ENCODE assay signal across 29 cellular contexts in genomic region chr2:239014458-239014857, GRCh38.
DNase-seq lines count a peak whose midpoint lies in the region; ATAC-seq, FAIRE-seq and TF ChIP-seq lines count a peak whose summit lies in the region.
"Had no signal": no experiment of that assay in that cellular context is flagged by ENCODE, and none has a peak within 500 bp of the region (broad histone marks: within the 10 kb centered on the region; RNA-seq: fewer than 3 reads in every experiment).

No MANE protein-coding gene starts in this region.

- DNase-seq in left ventricle myocardium superior (peak; percentile 13), right atrium auricular region (ENCODE audit: low spot score) (no peak), IMR-90 (no peak), kidney (peak; percentile 24), tibial artery (peak; percentile 13 to 25), neural progenitor cell (ENCODE audit: low spot score) (no peak)
- no peak for DNase-seq in stimulated activated CD4-positive, alpha-beta T cell treated with anti-CD3 and anti-CD28 coated beads, Interleukin-4, amount 100 ng/mL, for 24 hours
- DNase-seq: CD8-positive, alpha-beta memory T cell; DMS 273 treated with DMSO at 0.1 percent for 48 hours; DMS79; EL; GDM1; GM23248; H9; Kasumi-1; NCI-H1105; NCI-H146; NCI-H1930; NCI-H2107; NCI-H446; NCI-H524 treated with DMSO at 0.1 percent for 48 hours; NCI-H82; RPMI8226; SHP77 had no signal

- no peaks in the 10 kb centered on the region for H3K9me3 Mint-ChIP-seq in neural progenitor cell
- H3K9me3 Mint-ChIP-seq: CD8-positive, alpha-beta memory T cell; H9 had no signal

- no peak for FAIRE-seq in kidney (lab: Jason Lieb, UNC)
- FAIRE-seq: GM12878, HepG2, K562 had no signal

- H3K27ac ChIP-seq in right atrium auricular region (no peak overlapping the region), IMR-90 (ENCODE audit: insufficient read depth, low read length) (no peak overlapping the region), kidney (ENCODE audit: low read depth in 2 of 2, low read length in 2 of 2) (no peak overlapping the region), tibial artery (no peak overlapping the region), neural progenitor cell (no peak overlapping the region)
- H3K27ac ChIP-seq: GM23248 had no signal

- peaks cover 13% of the 10 kb centered on the region for H3K4me1 Mint-ChIP-seq in neural progenitor cell
- H3K4me1 Mint-ChIP-seq: CD14-positive monocyte; CD8-positive, alpha-beta memory T cell had no signal

- no peak overlapping the region for H2AK5ac ChIP-seq in IMR-90 (ENCODE audit: low read depth, low read length)

- H3K36me3 Mint-ChIP-seq in neural progenitor cell = no peaks in the 10 kb centered on the region
- H3K36me3 Mint-ChIP-seq: CD14-positive monocyte; CD8-positive, alpha-beta memory T cell had no signal

- intact Hi-C loops in left ventricle myocardium superior (cut with micrococcal nuclease) = no loop called here
- intact Hi-C loops in IMR-90 (cut with micrococcal nuclease) = no loop called here
- intact Hi-C loops in kidney (cut with DNase I) = no loop called here
- intact Hi-C loops in tibial artery (cut with DNase I; ENCODE audit: low total_unique reads) = no loop called here

- ATAC-seq in left ventricle myocardium superior = no peak
- no peak for ATAC-seq in IMR-90 (ENCODE audit: low read depth)
- ATAC-seq in HG03432 (IDR thresholded peaks at IDR 0.05; ENCODE audit: unreplicated experiment) = no peak
- ATAC-seq: GM12878, HepG2, K562 had no signal

- H3K23ac ChIP-seq in IMR-90 (ENCODE audit: low read depth, low read length) = no peak overlapping the region

- H3K56ac ChIP-seq in IMR-90 (ENCODE audit: extremely low read depth, insufficient read depth, low read length) = no peak overlapping the region

- H3K4me2 ChIP-seq in IMR-90 (ENCODE audit: low read depth, low read length) = no peak overlapping the region
- no peak overlapping the region for H3K4me2 ChIP-seq in neural progenitor cell

- H3K9ac ChIP-seq in IMR-90 (ENCODE audit: low read depth, low read length) (no peak overlapping the region), kidney (ENCODE audit: low read length in 2 of 2) (no peak overlapping the region), neural progenitor cell (no peak overlapping the region)
- H3K9ac ChIP-seq: GM23248 had no signal

- H3K18ac ChIP-seq in IMR-90 (ENCODE audit: low read depth, low read length) = no peak overlapping the region

- CTCF ChIA-PET in IMR-90 (lab: Yijun Ruan, JAX) = no interaction called here

- no peaks in the 10 kb centered on the region for H3F3A ChIP-seq in neural progenitor cell (ENCODE audit: low read depth)

- POLR2A ChIA-PET in IMR-90 (lab: Charles Lee; ENCODE audit: unreplicated experiment) = no interaction called here

- TF ChIP-seq POLR2A in IMR-90 (IDR thresholded peaks at IDR 0.05; ENCODE audit: low read depth, low read length) = no peak

- no peak overlapping the region for H2BK20ac ChIP-seq in IMR-90 (ENCODE audit: low read depth, low read length)

- dilution Hi-C loops in IMR-90 (cut with HindIII; ENCODE audit: low sequenced_read_pairs, unreplicated experiment) = no loop called here

- H2AFZ ChIP-seq in IMR-90 (replicated peaks; ENCODE audit: low read length, poor library complexity) = peak overlapping the region; percentile 32
- no peak overlapping the region for H2AFZ ChIP-seq in neural progenitor cell (replicated peaks)
- H2AFZ ChIP-seq: GM23248 had no signal

- H3K27ac Mint-ChIP-seq in neural progenitor cell = no peak overlapping the region
- H3K27ac Mint-ChIP-seq: CD8-positive, alpha-beta memory T cell; H9 had no signal

- WGBS in IMR-90 (ENCODE audit: extremely low coverage in 2 of 2, insufficient read length in 1 of 2), 2 experiments = 100% methylated on average over 1 of the region's 5 CpGs; no CpG with 5 or more reads in 1 of the 2 experiments

- no peak overlapping the region for H2BK15ac ChIP-seq in IMR-90 (ENCODE audit: low read depth, low read length)

- no peaks in the 10 kb centered on the region for H3K79me2 ChIP-seq in neural progenitor cell (ENCODE audit: low read depth)

- BruUV-seq in IMR-90 (replicated peaks; lab: Mats Ljungman, UMichigan) = no TSS peak

- no peaks in the 10 kb centered on the region for H3K9me1 ChIP-seq in IMR-90 (ENCODE audit: insufficient read depth, low read length)

- no peak overlapping the region for H2AK9ac ChIP-seq in IMR-90 (replicated peaks; ENCODE audit: low read depth, low read length, poor library complexity)

- H3K36me3 ChIP-seq in right atrium auricular region (no peaks in the 10 kb centered on the region), IMR-90 (ENCODE audit: control insufficient read depth, insufficient read depth, low read length) (no peaks in the 10 kb centered on the region), kidney (ENCODE audit: control insufficient read depth in 1 of 2, insufficient read depth in 2 of 2, low read length in 2 of 2) (no peaks in the 10 kb centered on the region), tibial artery (no peaks in the 10 kb centered on the region), neural progenitor cell (no peaks in the 10 kb centered on the region)

- in situ Hi-C loops in IMR-90 (cut with MboI; ENCODE audit: low sequenced_read_pairs) = no loop called here

- H3K79me1 ChIP-seq in IMR-90 (ENCODE audit: low read depth in 1 of 2, low read length in 2 of 2) = no peaks in the 10 kb centered on the region

- no peaks in the 10 kb centered on the region for H3K27me3 Mint-ChIP-seq in neural progenitor cell (ENCODE audit: insufficient read depth, low read depth)

- no peak overlapping the region for H2BK120ac ChIP-seq in IMR-90 (ENCODE audit: low read depth, low read length)

- no peak overlapping the region for H2BK5ac ChIP-seq in IMR-90 (ENCODE audit: low read depth, low read length, poor library complexity, severe bottlenecking)

- no peaks in the 10 kb centered on the region for H3K4me1 ChIP-seq in right atrium auricular region
- H3K4me1 ChIP-seq in IMR-90 (ENCODE audit: control insufficient read depth, insufficient read depth, low read length) = no peaks in the 10 kb centered on the region
- H3K4me1 ChIP-seq in kidney (ENCODE audit: control insufficient read depth in 1 of 2, insufficient read depth in 1 of 2, low read depth in 1 of 2, low read length in 2 of 2) = no peaks in the 10 kb centered on the region
- no peaks in the 10 kb centered on the region for H3K4me1 ChIP-seq in tibial artery
- no peaks in the 10 kb centered on the region for H3K4me1 ChIP-seq in neural progenitor cell

- H3K27me3 ChIP-seq in right atrium auricular region (no peaks in the 10 kb centered on the region), IMR-90 (ENCODE audit: control insufficient read depth, insufficient read depth, low read length) (peaks cover 51% of the 10 kb centered on the region), tibial artery (peaks cover 0 to 52% of the 10 kb centered on the region in 2 donors), neural progenitor cell (no peaks in the 10 kb centered on the region)

- H3K4me3 ChIP-seq in right atrium auricular region = no peak overlapping the region
- H3K4me3 ChIP-seq in IMR-90 (ENCODE audit: insufficient read depth, low read depth, low read length) = no peak overlapping the region
- no peak overlapping the region for H3K4me3 ChIP-seq in kidney (ENCODE audit: low read length in 2 of 2)
- no peak overlapping the region for H3K4me3 ChIP-seq in tibial artery
- H3K4me3 ChIP-seq in neural progenitor cell = no peak overlapping the region
- H3K4me3 ChIP-seq: GM12878, GM23248, K562 had no signal

- H4K20me1 ChIP-seq in IMR-90 (ENCODE audit: insufficient read depth, low read length) (no peaks in the 10 kb centered on the region), neural progenitor cell (ENCODE audit: low read depth) (no peaks in the 10 kb centered on the region)

- H4K91ac ChIP-seq in IMR-90 (ENCODE audit: insufficient read depth, low read depth, low read length) = no peak overlapping the region

- no peak for TF ChIP-seq CTCF in right atrium auricular region (IDR thresholded peaks at IDR 0.05)
- no peak for TF ChIP-seq CTCF in IMR-90 (conservative IDR thresholded peaks at IDR 0.05; ENCODE audit: low read depth, low read length)
- no peak for TF ChIP-seq CTCF in kidney (IDR thresholded peaks at IDR 0.05; ENCODE audit: borderline replicate concordance, extremely low read depth, insufficient read depth)
- TF ChIP-seq CTCF in tibial artery (IDR thresholded peaks at IDR 0.05) = no peak
- TF ChIP-seq CTCF in neural progenitor cell (IDR thresholded peaks at IDR 0.05) = no peak

- H3K4ac ChIP-seq in IMR-90 (ENCODE audit: low read depth, low read length) = no peak overlapping the region

- no peak overlapping the region for H3K4me3 Mint-ChIP-seq in neural progenitor cell
- H3K4me3 Mint-ChIP-seq: CD14-positive monocyte; CD8-positive, alpha-beta memory T cell had no signal

- H3K9me3 ChIP-seq in right atrium auricular region (no peaks in the 10 kb centered on the region), IMR-90 (ENCODE audit: control insufficient read depth, insufficient read depth, low read length) (no peaks in the 10 kb centered on the region), kidney (ENCODE audit: control insufficient read depth in 1 of 2, low read length in 2 of 2) (no peaks in the 10 kb centered on the region), tibial artery (no peaks in the 10 kb centered on the region), neural progenitor cell (ENCODE audit: low read depth) (no peaks in the 10 kb centered on the region)

- no peak overlapping the region for H4K8ac ChIP-seq in IMR-90 (ENCODE audit: low read depth in 2 of 2, low read length in 2 of 2)

- H3K14ac ChIP-seq in IMR-90 (replicated peaks; ENCODE audit: low read depth, low read length) = no peak overlapping the region

- no peak overlapping the region for H4K5ac ChIP-seq in IMR-90 (ENCODE audit: low read depth, low read length)

- no peak for TF ChIP-seq RAD21 in IMR-90 (IDR thresholded peaks at IDR 0.05; ENCODE audit: low read length)

TF ChIP-seq in IMR-90, 13 proteins besides CTCF, POLR2A, EP300 and RAD21 (continues in another document):
- TF ChIP-seq MAFK (IDR thresholded peaks at IDR 0.05; ENCODE audit: low read depth, low read length) = no peak
- TF ChIP-seq SMC3 (IDR thresholded peaks at IDR 0.05; ENCODE audit: low read depth, low read length) = no peak
- TF ChIP-seq CHD1 (IDR thresholded peaks at IDR 0.05; ENCODE audit: low read depth, low read length) = no peak
- TF ChIP-seq USF2 (IDR thresholded peaks at IDR 0.05; ENCODE audit: low read depth, low read length) = no peak

Comparison
In these comparisons a context has a peak if more than half of its experiments do, and no peak if none do; other contexts are left out.
1. DNase-seq: peak in left ventricle myocardium superior (single experiment), kidney (single experiment) and tibial artery (2 of 2); none in right atrium auricular region (single experiment), IMR-90 (single experiment), neural progenitor cell (single experiment) and stimulated activated CD4-positive, alpha-beta T cell treated with anti-CD3 and anti-CD28 coated beads, Interleukin-4, amount 100 ng/mL, for 24 hours (single experiment).